In genomic region chr14:39180553-39180952, GRCh38 we compare ENCODE assay signal across 21 cellular contexts. TPM values are rescaled to one million over a fixed set of nuclear protein-coding genes. Genes with fewer than 3 reads are reported as not detected.
DNase-seq lines count a peak whose midpoint lies in the region; ATAC-seq and TF ChIP-seq lines count a peak whose summit lies in the region.
"Had no signal": no experiment of that assay in that cellular context is flagged by ENCODE, and none has a peak within 500 bp of the region (broad histone marks: within the 10 kb centered on the region; RNA-seq: fewer than 3 reads in every experiment).

No MANE protein-coding gene starts in this region.

- H3K9ac ChIP-seq in SK-N-MC (ENCODE audit: insufficient read length), result no peak overlapping the region
- no peak overlapping the region for H3K9ac ChIP-seq in endodermal cell (ENCODE audit: extremely low read depth, low read length, poor library complexity, severe bottlenecking)
- no peak overlapping the region for H3K9ac ChIP-seq in colonic mucosa (ENCODE audit: low read depth in 2 of 2, low read length in 2 of 2)

- H3K4me3 Mint-ChIP-seq in GM23338 (no peak overlapping the region), endodermal cell (no peak overlapping the region), endothelial cell (ENCODE audit: unreplicated experiment) (no peak overlapping the region)

- intact Hi-C loops in colonic mucosa (cut with DNase I), result no loop called here

- H3K36me3 ChIP-seq in GM23338 (ENCODE audit: insufficient read depth), result peaks cover 89% of the 10 kb centered on the region
- peaks cover 97% of the 10 kb centered on the region for H3K36me3 ChIP-seq in SK-N-MC (ENCODE audit: insufficient read depth, low read length)
- peaks cover 95% of the 10 kb centered on the region for H3K36me3 ChIP-seq in endodermal cell (ENCODE audit: control insufficient read depth, insufficient read depth, low read length)
- peaks cover 11% of the 10 kb centered on the region for H3K36me3 ChIP-seq in colonic mucosa

- H3K27ac Mint-ChIP-seq in GM23338, result no peak overlapping the region
- H3K27ac Mint-ChIP-seq in endodermal cell, result no peak overlapping the region
- H3K27ac Mint-ChIP-seq in endothelial cell (ENCODE audit: unreplicated experiment), result no peak overlapping the region

- no peaks in the 10 kb centered on the region for H3K9me2 ChIP-seq in GM23338 (ENCODE audit: insufficient read depth)

- 95 to 100% methylated on average over 5 of the region's 5 CpGs for WGBS in endodermal cell (ENCODE audit: insufficient coverage in 1 of 2, insufficient read length in 1 of 2), 2 experiments

- TF ChIP-seq CTCF in 22Rv1 (IDR thresholded peaks at IDR 0.05), result no peak
- no peak for TF ChIP-seq CTCF in GM23338 (conservative IDR thresholded peaks at IDR 0.05; ENCODE audit: low read depth in 2 of 2)
- TF ChIP-seq CTCF in endodermal cell (conservative IDR thresholded peaks at IDR 0.05), result no peak
- no peak for TF ChIP-seq CTCF in colonic mucosa (IDR thresholded peaks at IDR 0.05)
- no peak for TF ChIP-seq CTCF in endothelial cell (IDR thresholded peaks at IDR 0.05; ENCODE audit: unreplicated experiment)

- H3K36me3 Mint-ChIP-seq in GM23338 (ENCODE audit: low read depth) (peaks cover 12% of the 10 kb centered on the region), endodermal cell (ENCODE audit: low read depth) (peaks cover 63% of the 10 kb centered on the region), endothelial cell (ENCODE audit: low read depth, unreplicated experiment) (peaks cover 54% of the 10 kb centered on the region)

- no peak for ATAC-seq in GM23338
- ATAC-seq in HG03354 (IDR thresholded peaks at IDR 0.05; ENCODE audit: poor library complexity, severe bottlenecking, unreplicated experiment), result no peak

- no peak overlapping the region for H3K4me2 ChIP-seq in GM23338

- no peak overlapping the region for H2AFZ ChIP-seq in GM23338

- peaks cover 38% of the 10 kb centered on the region for H4K20me1 ChIP-seq in GM23338 (replicated peaks; ENCODE audit: insufficient read depth)

- H3F3A ChIP-seq in GM23338 (replicated peaks; ENCODE audit: low read depth), result peaks cover 64% of the 10 kb centered on the region

- no peaks in the 10 kb centered on the region for H3K9me3 ChIP-seq in SK-N-MC (ENCODE audit: low read depth, low read length)
- H3K9me3 ChIP-seq in endodermal cell (ENCODE audit: control insufficient read depth, low read length), result no peaks in the 10 kb centered on the region
- H3K9me3 ChIP-seq in colonic mucosa, result no peaks in the 10 kb centered on the region

- H3K79me2 ChIP-seq in GM23338 (replicated peaks; ENCODE audit: insufficient read depth), result peaks cover 64% of the 10 kb centered on the region

- H3K4me1 Mint-ChIP-seq in GM23338 (peaks cover 16% of the 10 kb centered on the region), endodermal cell (peaks cover 16% of the 10 kb centered on the region), endothelial cell (ENCODE audit: unreplicated experiment) (peaks cover 35% of the 10 kb centered on the region)

- H3K4me3 ChIP-seq in GM23338 (no peak overlapping the region), SK-N-MC (no peak overlapping the region), endodermal cell (ENCODE audit: low read length) (peak overlapping the region; percentile 69), colonic mucosa (no peak overlapping the region)

- H3K9me3 Mint-ChIP-seq in GM23338 (no peaks in the 10 kb centered on the region), endodermal cell (no peaks in the 10 kb centered on the region), endothelial cell (ENCODE audit: unreplicated experiment) (no peaks in the 10 kb centered on the region)

- H3K27me3 ChIP-seq in GM23338 (ENCODE audit: insufficient read depth), result no peaks in the 10 kb centered on the region
- H3K27me3 ChIP-seq in endodermal cell (ENCODE audit: control insufficient read depth, insufficient read depth, low read length, poor library complexity, severe bottlenecking), result no peaks in the 10 kb centered on the region
- no peaks in the 10 kb centered on the region for H3K27me3 ChIP-seq in colonic mucosa

- H3K27ac ChIP-seq in 22Rv1 (0 out of 2 replicates have a peak overlapping the region, but pooled peaks have one; percentile 29), GM23338 (ENCODE audit: low read depth) (peak overlapping the region; percentile 24), SK-N-MC (peak overlapping the region; percentile 58), endodermal cell (ENCODE audit: low read depth, low read length) (no peak overlapping the region), colonic mucosa (no peak overlapping the region)
- H3K27ac ChIP-seq: RWPE1 had no signal

- H3K27me3 Mint-ChIP-seq in GM23338 (ENCODE audit: insufficient read depth, low read depth, poor library complexity) (peaks cover 14% of the 10 kb centered on the region), endodermal cell (ENCODE audit: insufficient read depth) (no peaks in the 10 kb centered on the region), endothelial cell (ENCODE audit: unreplicated experiment) (peaks cover 6% of the 10 kb centered on the region)

- H3K4me1 ChIP-seq in GM23338 (ENCODE audit: insufficient read depth), result peaks cover 5% of the 10 kb centered on the region; the same call in 1 of the 2 replicates
- H3K4me1 ChIP-seq in endodermal cell (ENCODE audit: control insufficient read depth, insufficient read depth, low read length), result peaks cover 16% of the 10 kb centered on the region
- no peaks in the 10 kb centered on the region for H3K4me1 ChIP-seq in colonic mucosa

- DNase-seq in GM23338 (ENCODE audit: low spot score) (no peak), SK-N-MC (ENCODE audit: low read depth, low spot score) (no peak), endodermal cell (no peak), nucleus accumbens (lab: John Stamatoyannopoulos, UW) (no peak), colonic mucosa (no peak), endothelial cell (ENCODE audit: low spot score) (no peak)
- DNase-seq: AML-193, COR-L47, DMS79, HCEC 1CT, MM.1S, NCI-H1092 treated with DMSO at 0.1 percent for 48 hours, NCI-H1436 treated with DMSO at 0.1 percent for 48 hours, NCI-H1930, NCI-H2227 treated with DMSO at 0.1 percent for 48 hours, NCI-H510A treated with DMSO at 0.1 percent for 48 hours, NCI-H748 treated with DMSO at 0.1 percent for 48 hours, T-helper 1 cell had no signal

TF ChIP-seq in GM23338, 12 proteins besides CTCF, POLR2A, EP300 and RAD21 (continues in another document):
- TF ChIP-seq REST (IDR thresholded peaks at IDR 0.05; ENCODE audit: unreplicated experiment) (no peak), NANOG (IDR thresholded peaks at IDR 0.05; ENCODE audit: borderline replicate concordance) (no peak), CREB1 (CRISPR knock-in tag; IDR thresholded peaks at IDR 0.05; ENCODE audit: low read depth) (no peak), ZNF331 (CRISPR knock-in tag; IDR thresholded peaks at IDR 0.05; ENCODE audit: low read depth) (no peak), EZH2phosphoT487 (IDR thresholded peaks at IDR 0.05; ENCODE audit: unreplicated experiment) (no peak)

RNA-seq across cellular contexts. Expression of gene PNN, which starts 5.5 kb away (rescaled TPM):
- 60.0 and 69.8 TPM in 2 replicates for total RNA-seq in GM23338 (2014; rRNA removed; shearing (Covaris generic))
- 275 and 325 TPM in 2 replicates for polyA plus RNA-seq in GM23338 (2016; fragmentation: Nextera tagmentation; extraction: Ambion mirVana)
- 100 to 1,000 TPM; 122 to 148 TPM for total RNA-seq in endodermal cell
- 110 TPM for polyA plus RNA-seq in endodermal cell (2013, experiment 1 of 2)
- 89.9 TPM for polyA plus RNA-seq in endodermal cell (2013, experiment 2 of 2)
- total RNA-seq in colonic mucosa, result 10 to 100 TPM; 34.6 to 52.4 TPM
- total RNA-seq in endothelial cell (ENCODE audit: unreplicated experiment), result 128 TPM

RNA-seq across cellular contexts. Expression of gene TRAPPC6B, which starts 10.4 kb away (rescaled TPM):
- 20.2 and 27.7 TPM in 2 replicates for total RNA-seq in GM23338 (2014; rRNA removed; shearing (Covaris generic))
- polyA plus RNA-seq in GM23338 (2016; fragmentation: Nextera tagmentation; extraction: Ambion mirVana), result 14.8 and 17.2 TPM in 2 replicates
- total RNA-seq in endodermal cell, result 10 to 100 TPM; 24.5 to 27.2 TPM
- 19.1 TPM for polyA plus RNA-seq in endodermal cell (2013, experiment 1 of 2)
- 18.7 TPM for polyA plus RNA-seq in endodermal cell (2013, experiment 2 of 2)
- 10 to 100 TPM; 15.4 to 22.7 TPM for total RNA-seq in colonic mucosa
- total RNA-seq in endothelial cell (ENCODE audit: unreplicated experiment), result 28.5 TPM

RNA-seq across cellular contexts. Expression of gene MIA2, which starts 53.2 kb away (rescaled TPM):
- total RNA-seq in GM23338 (2014; rRNA removed; shearing (Covaris generic)), result 8.5 and 10.9 TPM in 2 replicates
- polyA plus RNA-seq in GM23338 (2016; fragmentation: Nextera tagmentation; extraction: Ambion mirVana), result 8.6 and 9.5 TPM in 2 replicates
- total RNA-seq in endodermal cell, result 10 to 100 TPM; 16.8 to 26.5 TPM
- 13.9 TPM for polyA plus RNA-seq in endodermal cell (2013, experiment 1 of 2)
- 14.1 TPM for polyA plus RNA-seq in endodermal cell (2013, experiment 2 of 2)
- total RNA-seq in colonic mucosa, result 10 to 100 TPM; 41.8 to 61.8 TPM
- total RNA-seq in endothelial cell (ENCODE audit: unreplicated experiment), result 19.8 TPM

Comparison
In these comparisons a context has a peak if more than half of its experiments do, and no peak if none do; other contexts are left out.
1. H3K27ac ChIP-seq: peak in 22Rv1 (single experiment), GM23338 (single experiment) and SK-N-MC (single experiment); none in endodermal cell (single experiment) and colonic mucosa (single experiment).